Comparison of ENCODE assay signal across 22 cellular contexts in the genomic region with DNA sequence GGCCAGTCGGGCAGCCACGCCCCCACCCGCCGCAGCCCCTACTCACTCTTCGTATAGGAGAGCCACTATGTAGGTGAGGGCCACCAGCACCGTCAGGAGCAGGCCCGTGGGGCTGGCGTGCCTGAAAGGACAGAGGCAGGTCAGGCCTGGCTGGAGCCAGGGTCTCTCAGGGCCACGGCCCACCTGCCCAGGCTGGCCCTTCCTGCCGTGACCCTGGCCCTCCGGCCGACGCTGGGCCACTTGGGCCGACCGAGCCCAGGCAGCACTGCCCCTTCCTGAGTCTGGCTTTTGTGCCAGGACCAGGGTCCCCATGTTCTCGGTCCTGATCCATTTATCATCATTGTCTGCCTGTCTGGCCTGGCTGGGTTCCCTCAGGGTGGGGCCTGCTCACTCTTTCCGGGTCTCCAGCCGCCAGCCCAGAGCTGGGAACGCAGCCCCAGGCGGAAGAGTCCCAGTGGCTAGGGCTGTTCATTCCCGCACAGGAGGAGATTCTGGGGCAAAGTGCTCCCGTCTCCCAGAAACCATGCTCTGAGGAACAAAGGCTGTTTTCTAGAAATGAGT. TPM values are rescaled to one million over a fixed set of nuclear protein-coding genes. Genes with fewer than 3 reads are reported as not detected.
DNase-seq lines count a peak whose midpoint lies in the region; ATAC-seq and TF ChIP-seq lines count a peak whose summit lies in the region.
"Had no signal": no experiment of that assay in that cellular context is flagged by ENCODE, and none has a peak within 500 bp of the region (broad histone marks: within the 10 kb centered on the region; RNA-seq: fewer than 3 reads in every experiment).

No MANE protein-coding gene starts in this region.

- H3K4me3 Mint-ChIP-seq in CD4-positive, alpha-beta T cell = no peak overlapping the region
- H3K4me3 Mint-ChIP-seq: activated naive CD8-positive, alpha-beta T cell; activated T-helper 1 cell treated with anti-CD3 and anti-CD28 coated beads, Interleukin-12 subunit alpha, Interleukin-12 subunit beta, Interleukin-2, Interleukin-4 antibody, amounts not matched to agents 30 ng/mL and 10 ng/mL and 1 ng/mL, durations not matched to agents 14 hours and 24 hours and 36 hours; brain; CD14-positive monocyte had no signal

- no peaks in the 10 kb centered on the region for H4K20me1 ChIP-seq in BLaER1

- CTCF ChIA-PET in CD4-positive, alpha-beta T cell (lab: Charles Lee) = interaction anchor here (1.7 kb wide), 1 partner anchor 10 kb away, joined by 6 read pairs; a partner anchor contains a TSS

- peaks cover 90% of the 10 kb centered on the region for H3K4me1 ChIP-seq in BLaER1
- no peaks in the 10 kb centered on the region for H3K4me1 ChIP-seq in colonic mucosa
- peaks cover 3% of the 10 kb centered on the region for H3K4me1 ChIP-seq in right cardiac atrium (ENCODE audit: control insufficient read depth, insufficient read depth, low read length)
- H3K4me1 ChIP-seq: foreskin keratinocyte had no signal

- H3K27ac Mint-ChIP-seq in CD4-positive, alpha-beta T cell = no peak overlapping the region
- H3K27ac Mint-ChIP-seq: activated naive CD8-positive, alpha-beta T cell; activated T-helper 1 cell treated with anti-CD3 and anti-CD28 coated beads, Interleukin-12 subunit alpha, Interleukin-12 subunit beta, Interleukin-2, Interleukin-4 antibody, amounts not matched to agents 30 ng/mL and 10 ng/mL and 1 ng/mL, durations not matched to agents 14 hours and 24 hours and 36 hours; CD14-positive monocyte had no signal

- H3K4me3 ChIP-seq in BLaER1 (peak overlapping the region; percentile 41), colonic mucosa (no peak overlapping the region), right cardiac atrium (ENCODE audit: low read length) (no peak overlapping the region)
- H3K4me3 ChIP-seq: skin epidermis, vagina had no signal

- ATAC-seq in right cardiac atrium = peak; percentile 49 to 69
- no peak for ATAC-seq in CD4-positive, alpha-beta T cell (ENCODE audit: poor library complexity)
- ATAC-seq in GM19328 (IDR thresholded peaks at IDR 0.05; ENCODE audit: unreplicated experiment) = no peak
- ATAC-seq: foreskin keratinocyte, left lobe of liver had no signal

- no peak for TF ChIP-seq CTCF in colonic mucosa (IDR thresholded peaks at IDR 0.05)
- TF ChIP-seq CTCF in CD4-positive, alpha-beta T cell (IDR thresholded peaks at IDR 0.05) = no peak

- 63% methylated on average over 22 of the region's 22 CpGs for WGBS in right cardiac atrium

- peaks cover 6% of the 10 kb centered on the region for H3K27me3 Mint-ChIP-seq in CD4-positive, alpha-beta T cell
- H3K27me3 Mint-ChIP-seq: activated naive CD8-positive, alpha-beta T cell; brain had no signal

- H3K9ac ChIP-seq in BLaER1 (peak overlapping the region; percentile 66), colonic mucosa (ENCODE audit: low read depth in 2 of 2, low read length in 2 of 2) (no peak overlapping the region)

- DNase-seq in colonic mucosa = peak; percentile 42
- peak; percentile 47 to 85 (median 78) for DNase-seq in right cardiac atrium
- peak; percentile 81 for DNase-seq in posterior vena cava (ENCODE audit: low spot score)
- no peak for DNase-seq in H4 (ENCODE audit: low spot score)
- no peak for DNase-seq in CD4-positive, alpha-beta T cell
- no peak for DNase-seq in mucosa of gallbladder (ENCODE audit: low spot score)
- DNase-seq: dermis blood vessel endothelial cell; DMS153; foreskin keratinocyte; IMR-90; NCI-H2227 treated with DMSO at 0.1 percent for 48 hours; stimulated activated CD4-positive, alpha-beta T cell treated with anti-CD3 and anti-CD28 coated beads, Interleukin-4, amount 100 ng/mL, for 1 hour; T1000 had no signal

- intact Hi-C loops in colonic mucosa (cut with DNase I) (no loop called here), right cardiac atrium (cut with DNase I) (no loop called here), posterior vena cava (cut with DNase I) (no loop called here)
- intact Hi-C loops in CD4-positive, alpha-beta T cell (cut with DNase I, micrococcal nuclease) = no loop called here

- H3K9me3 ChIP-seq in BLaER1 (no peaks in the 10 kb centered on the region), colonic mucosa (no peaks in the 10 kb centered on the region), right cardiac atrium (ENCODE audit: control insufficient read depth, low read length) (no peaks in the 10 kb centered on the region)
- H3K9me3 ChIP-seq in CD4-positive, alpha-beta T cell (ENCODE audit: control insufficient read depth, low read length) = no peaks in the 10 kb centered on the region
- H3K9me3 ChIP-seq: vagina had no signal

- no peaks in the 10 kb centered on the region for H3K4me1 Mint-ChIP-seq in CD4-positive, alpha-beta T cell (ENCODE audit: low read depth)

- no peaks in the 10 kb centered on the region for H3K36me3 ChIP-seq in BLaER1
- no peaks in the 10 kb centered on the region for H3K36me3 ChIP-seq in colonic mucosa
- H3K36me3 ChIP-seq: vagina had no signal

- no peaks in the 10 kb centered on the region for H3K27me3 ChIP-seq in BLaER1
- H3K27me3 ChIP-seq in colonic mucosa = no peaks in the 10 kb centered on the region
- no peaks in the 10 kb centered on the region for H3K27me3 ChIP-seq in right cardiac atrium (ENCODE audit: control insufficient read depth, insufficient read depth)
- H3K27me3 ChIP-seq in CD4-positive, alpha-beta T cell (ENCODE audit: control insufficient read depth, insufficient read depth, low read length) = no peaks in the 10 kb centered on the region
- H3K27me3 ChIP-seq: vagina had no signal

- no peaks in the 10 kb centered on the region for H3K36me3 Mint-ChIP-seq in CD4-positive, alpha-beta T cell (ENCODE audit: low read depth)
- H3K36me3 Mint-ChIP-seq: activated naive CD8-positive, alpha-beta T cell; brain had no signal

- H3K9me3 Mint-ChIP-seq in CD4-positive, alpha-beta T cell = no peaks in the 10 kb centered on the region
- H3K9me3 Mint-ChIP-seq: activated T-helper 1 cell treated with anti-CD3 and anti-CD28 coated beads, Interleukin-12 subunit alpha, Interleukin-12 subunit beta, Interleukin-2, Interleukin-4 antibody, amounts not matched to agents 30 ng/mL and 10 ng/mL and 1 ng/mL, durations not matched to agents 14 hours and 24 hours and 36 hours; CD14-positive monocyte had no signal

- POLR2A ChIA-PET in CD4-positive, alpha-beta T cell (lab: Charles Lee) = no interaction called here

- peak overlapping the region; percentile 86 for H3K27ac ChIP-seq in BLaER1
- H3K27ac ChIP-seq in colonic mucosa = no peak overlapping the region
- H3K27ac ChIP-seq in right cardiac atrium (ENCODE audit: low read length) = peak overlapping the region; percentile 50
- H3K27ac ChIP-seq in CD4-positive, alpha-beta T cell (ENCODE audit: low read depth, low read length) = no peak overlapping the region
- H3K27ac ChIP-seq: foreskin keratinocyte, vagina had no signal

- peak overlapping the region; percentile 81 for H3K4me2 ChIP-seq in BLaER1

RNA-seq across cellular contexts. Expression of a gene that starts 10.1 kb away (rescaled TPM):
- total RNA-seq in colonic mucosa (10 to 100 TPM; 21.6 to 24.9 TPM), right cardiac atrium (10 to 100 TPM; 18.7 to 63.8 (median 39.9) TPM), posterior vena cava (10 to 100 TPM in 1 of 2 donors, 1 to 10 TPM in 1; 7.4 to 40.3 TPM), mucosa of gallbladder (4.6 TPM)
- 66.2 TPM for polyA plus RNA-seq in right cardiac atrium
- total RNA-seq in H4 (2014; rRNA removed; shearing (Covaris generic)) = not detected in 2 replicates
- 1 to 10 TPM; 1.8 to 2.0 TPM for total RNA-seq in CD4-positive, alpha-beta T cell

RNA-seq across cellular contexts. Expression of a gene that starts 29.5 kb away (rescaled TPM):
- total RNA-seq in colonic mucosa (10 to 100 TPM; 15.3 to 23.8 TPM), right cardiac atrium (10 to 100 TPM; 30.7 to 35.6 (median 32.6) TPM), posterior vena cava (1 to 10 TPM; 7.0 to 8.8 TPM), mucosa of gallbladder (13.9 TPM)
- 38.5 TPM for polyA plus RNA-seq in right cardiac atrium
- total RNA-seq in H4 (2014; rRNA removed; shearing (Covaris generic)) = 11.9 and 17.5 TPM in 2 replicates
- total RNA-seq in CD4-positive, alpha-beta T cell = 10 to 100 TPM; 27.0 to 27.9 TPM

Comparison
In these comparisons a context has a peak if more than half of its experiments do, and no peak if none do; other contexts are left out.
1. H3K27ac ChIP-seq: peak in BLaER1 (single experiment) and right cardiac atrium (single experiment); none in colonic mucosa (single experiment) and CD4-positive, alpha-beta T cell (single experiment).
2. DNase-seq: peak in colonic mucosa (single experiment), right cardiac atrium (3 of 3) and posterior vena cava (single experiment); none in H4 (single experiment), CD4-positive, alpha-beta T cell (0 of 10) and mucosa of gallbladder (single experiment).
3. ATAC-seq: peak in right cardiac atrium (2 of 2); none in CD4-positive, alpha-beta T cell (single experiment) and GM19328 (single experiment).